8 cellular contexts compared by ENCODE assay signal in the genomic region with DNA sequence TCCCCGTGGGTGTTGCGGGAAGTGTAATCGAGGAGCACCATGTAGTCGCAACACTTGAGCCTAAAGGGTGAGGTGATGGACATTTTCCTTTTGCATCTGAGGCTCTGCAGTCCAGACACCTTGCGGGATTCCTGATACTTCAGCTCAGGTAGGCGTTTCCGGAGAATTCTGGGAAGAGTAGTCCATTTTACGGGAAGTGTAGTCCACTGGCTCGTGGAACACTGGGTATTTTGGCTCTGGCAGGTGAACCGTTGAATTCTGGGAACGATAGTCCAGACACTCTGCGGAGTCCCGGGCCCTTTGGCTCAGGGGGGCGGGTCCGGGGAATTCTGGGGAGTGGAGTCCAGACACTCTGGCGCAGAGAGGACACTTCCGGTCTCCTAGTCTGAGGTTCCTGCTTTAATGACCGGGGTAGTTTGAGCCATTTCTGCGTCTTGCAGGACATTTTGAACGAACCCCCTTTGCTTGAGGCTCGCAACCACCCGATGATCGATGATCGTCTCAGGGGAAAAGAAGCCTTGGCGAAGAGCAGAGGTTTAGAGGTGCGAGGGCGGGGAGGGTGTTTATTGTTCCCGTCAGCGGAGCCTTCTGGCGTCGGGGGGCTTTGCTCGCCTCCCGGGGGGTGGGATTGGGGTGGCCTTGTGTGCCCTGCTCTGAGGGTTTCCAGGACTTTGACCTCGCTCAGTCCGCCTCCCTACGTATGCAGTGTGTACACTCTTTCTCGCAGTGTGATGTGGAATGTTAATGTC. TPM values are rescaled to one million over a fixed set of nuclear protein-coding genes. Genes with fewer than 3 reads are reported as not detected.
DNase-seq lines count a peak whose midpoint lies in the region; ATAC-seq lines count a peak whose summit lies in the region.

Gene ZNF223, plus strand, starts transcription at position 383 of the 749 bp plus-strand sequence. CDS start 3,141 bp downstream, outside the sequence.

- ATAC-seq in HG02763 (IDR thresholded peaks at IDR 0.05; ENCODE audit: unreplicated experiment) (peak; percentile 78), HG03442 (IDR thresholded peaks at IDR 0.05; ENCODE audit: unreplicated experiment) (no peak)

- H3K4me1 Mint-ChIP-seq in dendritic cell treated with granulocyte-macrophage colony-stimulating factor and Interleukin-4, amounts not matched to agents 40 ng/mL and 50 ng/mL, for 4 days (ENCODE audit: low read depth), result peaks cover 21% of the 10 kb centered on the region

- H3K27ac Mint-ChIP-seq in dendritic cell treated with granulocyte-macrophage colony-stimulating factor and Interleukin-4, amounts not matched to agents 40 ng/mL and 50 ng/mL, for 4 days, result peak within 1 kb of the TSS; percentile 90

- intact Hi-C loops in dendritic cell treated with granulocyte-macrophage colony-stimulating factor and Interleukin-4, amounts not matched to agents 40 ng/mL and 50 ng/mL, for 4 days (cut with micrococcal nuclease), result loop anchor here (1.0 to 5.0 kb wide), 2 partner anchors 20 to 40 kb away; partner anchors contain the start of genes ZNF224 and ZNF284

- peaks cover 18% of the 10 kb centered on the region for H3K27me3 Mint-ChIP-seq in dendritic cell treated with granulocyte-macrophage colony-stimulating factor and Interleukin-4, amounts not matched to agents 40 ng/mL and 50 ng/mL, for 4 days

- peaks cover 59% of the 10 kb centered on the region for H3K36me3 Mint-ChIP-seq in dendritic cell treated with granulocyte-macrophage colony-stimulating factor and Interleukin-4, amounts not matched to agents 40 ng/mL and 50 ng/mL, for 4 days (ENCODE audit: low read depth)

- peak within 1 kb of the TSS; percentile 88 for H3K4me3 Mint-ChIP-seq in dendritic cell treated with granulocyte-macrophage colony-stimulating factor and Interleukin-4, amounts not matched to agents 40 ng/mL and 50 ng/mL, for 4 days

- DNase-seq in DMS114 treated with DMSO at 0.1 percent for 48 hours (lab: John Stamatoyannopoulos, UW; ENCODE audit: unreplicated experiment) (peak; percentile 86), NCI-H460 (ENCODE audit: extremely low read depth, low read depth) (peak; percentile 83), kidney glomerular epithelial cell (lab: John Stamatoyannopoulos, UW) (peak; percentile 97)
- DNase-seq in activated CD4-positive, alpha-beta T cell treated with anti-CD3 and anti-CD28 coated beads, Interleukin-2, amount 50 U/mL, for 1 hour, result peak; percentile 44
- peak; percentile 70 for DNase-seq in stimulated activated CD4-positive, alpha-beta T cell treated with anti-CD3 and anti-CD28 coated beads, Interleukin-12 subunit alpha, Interleukin-12 subunit beta, amount 100 ng/mL, for 4 hours

- H3K9me3 Mint-ChIP-seq in dendritic cell treated with granulocyte-macrophage colony-stimulating factor and Interleukin-4, amounts not matched to agents 40 ng/mL and 50 ng/mL, for 4 days, result peaks cover 68% of the 10 kb centered on the region

RNA-seq across cellular contexts. Expression of gene ZNF223, which starts in this region (rescaled TPM):
- 1.9 and 2.0 TPM in 2 replicates for total RNA-seq in NCI-H460 (2014; rRNA removed; shearing (Covaris generic))
- 5.2 and 6.2 TPM in 2 replicates for polyA plus RNA-seq in NCI-H460 (2014; cell fraction: nucleus; rRNA removed)

Comparison
In these comparisons a context has a peak if more than half of its experiments do, and no peak if none do; other contexts are left out.
1. DNase-seq: peak in every context shown above with its lines; median percentile 97 in kidney glomerular epithelial cell; 86 in DMS114 treated with DMSO at 0.1 percent for 48 hours; 83 in NCI-H460; 70 in stimulated activated CD4-positive, alpha-beta T cell treated with anti-CD3 and anti-CD28 coated beads, Interleukin-12 subunit alpha, Interleukin-12 subunit beta, amount 100 ng/mL, for 4 hours; 44 in activated CD4-positive, alpha-beta T cell treated with anti-CD3 and anti-CD28 coated beads, Interleukin-2, amount 50 U/mL, for 1 hour.